2 cellular contexts compared by ENCODE assay signal in genomic region chr6:7030968-7031367, GRCh38.
DNase-seq lines count a peak whose midpoint lies in the region; ATAC-seq, FAIRE-seq and TF ChIP-seq lines count a peak whose summit lies in the region.
"Not testable (repeated sequence)": the region's sequence is repeated elsewhere in the genome, so short reads cannot be mapped to it uniquely, and the experiment has no call there.

No MANE protein-coding gene starts in this region.

- BruUV-seq in K562 (replicated peaks; lab: Mats Ljungman, UMichigan) = not testable (repeated sequence)

- not testable (repeated sequence) for H3K9ac ChIP-seq in K562 (ENCODE audit: insufficient read depth in 1 of 2, low read depth in 2 of 2, low read length in 2 of 2)

- H4K20me1 ChIP-seq in K562 (replicated peaks; ENCODE audit: control insufficient read depth, insufficient read depth, low read length) = not testable (repeated sequence)

- H3K4me2 ChIP-seq in K562 (ENCODE audit: insufficient read depth, low read length) = not testable (repeated sequence)

- not testable (repeated sequence) for TF ChIP-seq EP300 in K562 (IDR thresholded peaks at IDR 0.05; ENCODE audit: low read length)

- not testable (repeated sequence) for H3K4me3 ChIP-seq in HEK293 (ENCODE audit: low read depth, low read length); K562

- not testable (repeated sequence) for TF ChIP-seq CTCF in HEK293 (tag by site-specific recombination; IDR thresholded peaks at IDR 0.05); K562 (IDR thresholded peaks at IDR 0.05 in 2 of 3, conservative IDR thresholded peaks at IDR 0.05 in 1 of 3; ENCODE audit: insufficient read depth in 2 of 3, low read depth in 1 of 3, low read length in 3 of 3)

- in situ Hi-C loops in K562 (cut with MboI) = not testable (repeated sequence)

- intact Hi-C loops in K562 (cut with micrococcal nuclease) = not testable (repeated sequence)

- FAIRE-seq in K562 (lab: Jason Lieb, UNC) = not testable (repeated sequence)

- H3K36me3 ChIP-seq in HEK293 (ENCODE audit: control insufficient read depth in 2 of 2, insufficient read depth in 1 of 2, low read length in 2 of 2); K562 (ENCODE audit: control insufficient read depth, insufficient read depth, low read length): not testable (repeated sequence)

- not testable (repeated sequence) for TF ChIP-seq RAD21 in K562 (CRISPR knock-in tag; conservative IDR thresholded peaks at IDR 0.05 in 1 of 2, IDR thresholded peaks at IDR 0.05 in 1 of 2)

- H3K79me2 ChIP-seq in K562 (ENCODE audit: control insufficient read depth, insufficient read depth, low read length) = not testable (repeated sequence)

- H3K9me1 ChIP-seq in K562 (ENCODE audit: control insufficient read depth, insufficient read depth, low read length) = not testable (repeated sequence)

- POLR2A ChIA-PET in HEK293 (lab: Yijun Ruan, JAX); K562 (lab: Yijun Ruan, JAX): not testable (repeated sequence)

- H3K27me3 ChIP-seq in K562 (ENCODE audit: control insufficient read depth in 2 of 2, insufficient read depth in 2 of 2, low read length in 2 of 2) = not testable (repeated sequence)

- ATAC-seq in K562 = not testable (repeated sequence)

- DNase-seq in K562 (ENCODE audit: extremely low read depth in 1 of 4, low spot score in 3 of 4) = not testable (repeated sequence)

- not testable (repeated sequence) for TF ChIP-seq POLR2A in K562 (conservative IDR thresholded peaks at IDR 0.05)

- not testable (repeated sequence) for H3K4me1 ChIP-seq in HEK293 (ENCODE audit: control insufficient read depth, insufficient read depth, low read length); K562 (replicated peaks in 1 of 2; ENCODE audit: control insufficient read depth in 2 of 2, insufficient read depth in 2 of 2, low read length in 2 of 2)

- not testable (repeated sequence) for H3K9me3 ChIP-seq in HEK293 (ENCODE audit: control insufficient read depth, insufficient read depth, low read depth, low read length); K562 (replicated peaks; ENCODE audit: control insufficient read depth, insufficient read depth, low read depth, low read length)

- 34% methylated on average over 3 of the region's 4 CpGs for WGBS in K562 (ENCODE audit: insufficient coverage, low coverage, missing lambda C conversion rate)

- not testable (repeated sequence) for H2AFZ ChIP-seq in K562 (ENCODE audit: low read depth, low read length)

- CTCF ChIA-PET in HEK293 (lab: Yijun Ruan, JAX); K562 (lab: Yijun Ruan, JAX; ENCODE audit: low intra/inter-chr PET ratio): not testable (repeated sequence)

- H3K27ac ChIP-seq in HEK293 (ENCODE audit: extremely low read depth, low read depth, low read length); K562 (ENCODE audit: extremely low read depth, low read depth, low read length): not testable (repeated sequence)

TF ChIP-seq in HEK293, 187 proteins besides CTCF, POLR2A, EP300 and RAD21:
- peak; percentile 79 for TF ChIP-seq ZNF146 (tag by site-specific recombination; IDR thresholded peaks at IDR 0.05)
TF ChIP-seq in HEK293: peak in this region for 1; not testable (repeated sequence) for 186.

TF ChIP-seq in K562, 482 proteins besides CTCF, POLR2A, EP300 and RAD21:
- TF ChIP-seq BCOR (IDR thresholded peaks at IDR 0.05) (peak; percentile 67), ZNF146 (CRISPR knock-in tag; IDR thresholded peaks at IDR 0.05; ENCODE audit: unreplicated experiment) (peak; percentile 82), KDM1A (IDR thresholded peaks at IDR 0.05) (0 out of 4 replicates have a peak, but pooled peaks of 1 of the 2 experiments have one; percentile 31)
TF ChIP-seq in K562: peak in this region for 3; not testable (repeated sequence) for 479.
